In the genomic region with DNA sequence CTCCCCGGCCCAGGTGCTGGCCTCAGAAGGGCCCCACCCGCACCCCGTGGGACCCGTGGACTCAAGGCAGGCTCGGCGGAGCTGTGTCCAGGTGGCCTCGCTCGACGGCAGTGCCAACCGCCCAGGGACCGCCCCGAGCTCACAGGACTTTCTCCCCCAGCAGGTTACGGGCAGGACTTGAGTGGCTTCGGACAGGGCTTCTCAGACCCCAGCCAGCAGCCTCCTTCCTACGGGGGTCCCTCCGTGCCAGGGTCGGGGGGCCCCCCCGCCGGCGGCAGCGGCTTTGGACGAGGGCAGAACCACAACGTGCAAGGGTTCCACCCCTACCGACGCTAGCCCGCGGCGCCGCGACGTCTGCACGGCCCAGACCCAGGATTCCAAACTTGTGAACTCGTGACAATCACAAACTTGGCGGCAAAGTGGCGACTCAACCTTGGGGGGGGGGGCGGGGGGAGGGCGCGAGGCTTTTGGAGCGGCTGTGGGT, we compare ENCODE assay signal across 16 cellular contexts. TPM values are rescaled to one million over a fixed set of nuclear protein-coding genes. Genes with fewer than 3 reads are reported as not detected.
DNase-seq lines count a peak whose midpoint lies in the region; ATAC-seq, FAIRE-seq and TF ChIP-seq lines count a peak whose summit lies in the region.
"Had no signal": no experiment of that assay in that cellular context is flagged by ENCODE, and none has a peak within 500 bp of the region (broad histone marks: within the 10 kb centered on the region; RNA-seq: fewer than 3 reads in every experiment).

No MANE protein-coding gene starts in this region.

- peaks cover 43% of the 10 kb centered on the region for H3F3A ChIP-seq in GM23338 (replicated peaks; ENCODE audit: low read depth)

- peaks cover 16% of the 10 kb centered on the region for H4K20me1 ChIP-seq in GM23338 (replicated peaks; ENCODE audit: insufficient read depth)
- H4K20me1 ChIP-seq in K562 (replicated peaks; ENCODE audit: control insufficient read depth, insufficient read depth, low read length) = peaks cover 27% of the 10 kb centered on the region

- peaks cover 3% of the 10 kb centered on the region; the same call in 2 of the 3 replicates for H3K4me1 Mint-ChIP-seq in GM23338

- H3K79me2 ChIP-seq in GM23338 (replicated peaks; ENCODE audit: insufficient read depth) (peaks cover 19% of the 10 kb centered on the region), K562 (ENCODE audit: control insufficient read depth, insufficient read depth, low read length) (peaks cover 26% of the 10 kb centered on the region)

- FAIRE-seq in K562 (lab: Jason Lieb, UNC) = no peak
- FAIRE-seq: A549, D721Med, GM12891, H54 had no signal

- no peak for TF ChIP-seq POLR2A in K562 (conservative IDR thresholded peaks at IDR 0.05)

- H3K4me3 Mint-ChIP-seq in GM23338 = no peak overlapping the region
- H3K4me3 Mint-ChIP-seq: CD8-positive, alpha-beta T cell had no signal

- in situ Hi-C loops in K562 (cut with MboI) = no loop called here

- POLR2A ChIA-PET in K562 (lab: Yijun Ruan, JAX) = interaction anchor here (0.6 to 7.0 kb wide), 5 partner anchors 19 to 343 kb away, joined by 3 to 52 read pairs (median 3); no protein-coding TSS in a partner anchor

- TF ChIP-seq CTCF in GM23338 (conservative IDR thresholded peaks at IDR 0.05; ENCODE audit: low read depth in 2 of 2) (no peak), K562 (IDR thresholded peaks at IDR 0.05 in 2 of 3, conservative IDR thresholded peaks at IDR 0.05 in 1 of 3; ENCODE audit: insufficient read depth in 2 of 3, low read depth in 1 of 3, low read length in 3 of 3) (no peak)

- H3K27ac ChIP-seq in GM23338 (ENCODE audit: low read depth) (peak overlapping the region; percentile 50; the same call in 1 of the 2 replicates), K562 (ENCODE audit: extremely low read depth, low read depth, low read length) (peak overlapping the region; percentile 71; the same call in 1 of the 3 replicates)
- H3K27ac ChIP-seq: A549, C4-2B had no signal

- peaks cover 3% of the 10 kb centered on the region for H3K9me1 ChIP-seq in K562 (ENCODE audit: control insufficient read depth, insufficient read depth, low read length)

- no peak overlapping the region for H3K27ac Mint-ChIP-seq in GM23338
- H3K27ac Mint-ChIP-seq: CD8-positive, alpha-beta T cell had no signal

- no peak for TF ChIP-seq RAD21 in K562 (CRISPR knock-in tag; conservative IDR thresholded peaks at IDR 0.05 in 1 of 2, IDR thresholded peaks at IDR 0.05 in 1 of 2)

- no peaks in the 10 kb centered on the region for H3K9me3 ChIP-seq in K562 (replicated peaks; ENCODE audit: control insufficient read depth, insufficient read depth, low read depth, low read length)
- H3K9me3 ChIP-seq: A549, BE2C had no signal

- TF ChIP-seq EP300 in K562 (IDR thresholded peaks at IDR 0.05; ENCODE audit: low read length) = no peak

- H3K4me2 ChIP-seq in GM23338 = no peak overlapping the region
- H3K4me2 ChIP-seq in K562 (ENCODE audit: insufficient read depth, low read length) = no peak overlapping the region
- H3K4me2 ChIP-seq: A549 had no signal

- no TSS peak for BruUV-seq in K562 (replicated peaks; lab: Mats Ljungman, UMichigan)

- peaks cover 26% of the 10 kb centered on the region for H3K27me3 Mint-ChIP-seq in GM23338 (ENCODE audit: insufficient read depth, low read depth, poor library complexity)

- H3K36me3 ChIP-seq in GM23338 (ENCODE audit: insufficient read depth) (0 out of 2 replicates have a peak, but pooled peaks cover 10% of the 10 kb centered on the region), H7 (replicated peaks; ENCODE audit: control insufficient read depth, insufficient read depth, low read length) (peaks cover 23% of the 10 kb centered on the region), K562 (ENCODE audit: control insufficient read depth, insufficient read depth, low read length) (peaks cover 61% of the 10 kb centered on the region; the same call in 2 of the 3 replicates)

- ATAC-seq in GM23338 (no peak), K562 (no peak), GM18873 (IDR thresholded peaks at IDR 0.05; ENCODE audit: low FRiP score, unreplicated experiment) (no peak)
- ATAC-seq: A549; CD8-positive, alpha-beta T cell had no signal

- H3K36me3 Mint-ChIP-seq in GM23338 (ENCODE audit: low read depth) = peaks cover 51% of the 10 kb centered on the region

- peak overlapping the region in 1 of 2 experiments; percentile 78; a peak in 2 of 4 replicates for H3K9ac ChIP-seq in K562 (ENCODE audit: insufficient read depth in 1 of 2, low read depth in 2 of 2, low read length in 2 of 2)

- H3K27me3 ChIP-seq in GM23338 (ENCODE audit: insufficient read depth) = no peaks in the 10 kb centered on the region
- no peaks in the 10 kb centered on the region; the same call in 1 of the 2 replicates for H3K27me3 ChIP-seq in H7 (ENCODE audit: control insufficient read depth, insufficient read depth, low read length)
- no peaks in the 10 kb centered on the region for H3K27me3 ChIP-seq in K562 (ENCODE audit: control insufficient read depth in 2 of 2, insufficient read depth in 2 of 2, low read length in 2 of 2)
- H3K27me3 ChIP-seq: BE2C had no signal

- H2AFZ ChIP-seq in GM23338 (no peak overlapping the region), K562 (ENCODE audit: low read depth, low read length) (no peak overlapping the region)

- DNase-seq in GM23338 (ENCODE audit: low spot score) (no peak), H7 (peak; percentile 62), K562 (ENCODE audit: extremely low read depth in 1 of 4, low spot score in 3 of 4) (peak in 2 of 4 experiments; percentile 14 to 54)
- no peak for DNase-seq in stimulated activated CD4-positive, alpha-beta T cell treated with anti-CD3 and anti-CD28 coated beads, Interleukin-2, amount 100 ng/mL, for 48 hours
- DNase-seq: BE2C; CD8-positive, alpha-beta T cell; COR-L47; DMS153; DMS79 treated with DMSO at 0.1 percent for 48 hours; EL had no signal

- H3K9me2 ChIP-seq in GM23338 (ENCODE audit: insufficient read depth) = no peaks in the 10 kb centered on the region

- CTCF ChIA-PET in K562 (lab: Yijun Ruan, JAX; ENCODE audit: low intra/inter-chr PET ratio) = no interaction called here

- H3K4me3 ChIP-seq in GM23338 = no peak overlapping the region
- H3K4me3 ChIP-seq in H7 (ENCODE audit: insufficient read depth, low read depth, low read length) = no peak overlapping the region
- H3K4me3 ChIP-seq in K562 = no peak overlapping the region
- H3K4me3 ChIP-seq: A549 had no signal

- H3K4me1 ChIP-seq in GM23338 (ENCODE audit: insufficient read depth) (peaks cover 4% of the 10 kb centered on the region; the same call in 1 of the 2 replicates), K562 (replicated peaks in 1 of 2; ENCODE audit: control insufficient read depth in 2 of 2, insufficient read depth in 2 of 2, low read length in 2 of 2) (peaks cover 15 to 78% of the 10 kb centered on the region in 2 experiments; a peak in 4 of 5 replicates)

- WGBS in K562 (ENCODE audit: insufficient coverage, low coverage, missing lambda C conversion rate) = 57% methylated on average over 24 of the region's 39 CpGs

- no peaks in the 10 kb centered on the region; the same call in 2 of the 3 replicates for H3K9me3 Mint-ChIP-seq in GM23338
- H3K9me3 Mint-ChIP-seq: CD8-positive, alpha-beta T cell had no signal

- intact Hi-C loops in K562 (cut with micrococcal nuclease) = no loop called here

RNA-seq across cellular contexts. Expression of gene RPS15, which starts 3.6 kb away (rescaled TPM):
- total RNA-seq in GM23338 (2014; rRNA removed; shearing (Covaris generic)) = 2,953 and 3,723 TPM in 2 replicates
- polyA plus RNA-seq in GM23338 (2016; fragmentation: Nextera tagmentation; extraction: Ambion mirVana) (3,861 and 4,267 TPM in 2 replicates), K562 (2011; rRNA removed) (957 and 1,566 TPM in 2 replicates), K562 (2014; fragmentation: Illumina TruSeq; extraction: Trizol) (912 and 1,907 TPM in 2 replicates), K562 (2014; fragmentation: Nextera tagmentation; extraction: Ambion mirVana) (100 to 1,000 TPM; 605 to 818 TPM), K562 (2014; rRNA removed) (2,791 and 3,285 TPM in 2 replicates)
- total RNA-seq in H7 (2014; rRNA removed; shearing (Covaris generic)) = 1,494 and 1,693 TPM in 2 replicates
- total RNA-seq in K562 (2011; cell fraction: chromatin; rRNA removed; ENCODE audit: low replicate concordance) = 72.0 and 238 TPM in 2 replicates
- total RNA-seq in K562 (2011; cell fraction: nucleolus; rRNA removed) = 545 and 547 TPM in 2 replicates
- total RNA-seq in K562 (2011; cell fraction: nucleoplasm; rRNA removed) = 383 and 585 TPM in 2 replicates
- total RNA-seq in K562 (2014; rRNA removed) (2,649 and 2,867 TPM in 2 replicates), K562 (2014; rRNA removed; fragmentation: Illumina TruSeq; extraction: Trizol) (407 and 630 TPM in 2 replicates), K562 (2015; rRNA removed; fragmentation: Illumina TruSeq; extraction: Trizol) (1,267 and 1,272 TPM in 2 replicates), K562 (2021) (2,126 and 2,254 TPM in 2 replicates)
- 3,186 and 4,296 TPM in 2 replicates for polyA plus RNA-seq in K562 (2011; cell fraction: cytosol; rRNA removed)
- 907 and 973 TPM in 2 replicates for polyA plus RNA-seq in K562 (2011; cell fraction: nucleus; rRNA removed)
- polyA plus RNA-seq in K562 (2012) = 2,701 and 2,899 TPM in 2 replicates
- polyA minus RNA-seq in K562 (2011; rRNA and poly(A)+ RNA removed) = 202 and 239 TPM in 2 replicates
- polyA minus RNA-seq in K562 (2011; cell fraction: cytosol; rRNA and poly(A)+ RNA removed) = 1,242 and 1,610 TPM in 2 replicates
- 152 and 304 TPM in 2 replicates for polyA minus RNA-seq in K562 (2011; cell fraction: nucleus; rRNA and poly(A)+ RNA removed)

RNA-seq across cellular contexts. Expression of gene APC2, which starts 15.3 kb away (rescaled TPM):
- 14.3 and 18.3 TPM in 2 replicates for total RNA-seq in GM23338 (2014; rRNA removed; shearing (Covaris generic))
- polyA plus RNA-seq in GM23338 (2016; fragmentation: Nextera tagmentation; extraction: Ambion mirVana) (1.4 TPM in 2 replicates), K562 (2011; rRNA removed) (0.01 and 0.06 TPM in 2 replicates), K562 (2014; fragmentation: Illumina TruSeq; extraction: Trizol) (0.01 TPM in 2 replicates), K562 (2014; fragmentation: Nextera tagmentation; extraction: Ambion mirVana) (not detected), K562 (2014; rRNA removed) (0.04 and 0.09 TPM in 2 replicates)
- 0.11 and 0.31 TPM in 2 replicates for total RNA-seq in H7 (2014; rRNA removed; shearing (Covaris generic))
- 0.56 and 1.4 TPM in 2 replicates for total RNA-seq in K562 (2011; cell fraction: chromatin; rRNA removed; ENCODE audit: low replicate concordance)
- total RNA-seq in K562 (2011; cell fraction: nucleolus; rRNA removed) = 0.66 and 1.3 TPM in 2 replicates
- 0.44 and 0.53 TPM in 2 replicates for total RNA-seq in K562 (2011; cell fraction: nucleoplasm; rRNA removed)
- total RNA-seq in K562 (2014; rRNA removed) (0.05 and 0.08 TPM in 2 replicates), K562 (2014; rRNA removed; fragmentation: Illumina TruSeq; extraction: Trizol) (0.04 TPM in 1 of 2 replicates, not detected in the other), K562 (2015; rRNA removed; fragmentation: Illumina TruSeq; extraction: Trizol) (0.04 TPM in 1 of 2 replicates, not detected in the other), K562 (2021) (0.27 and 0.40 TPM in 2 replicates)
- polyA plus RNA-seq in K562 (2011; cell fraction: cytosol; rRNA removed) = 0.03 and 0.04 TPM in 2 replicates
- 0.13 and 0.21 TPM in 2 replicates for polyA plus RNA-seq in K562 (2011; cell fraction: nucleus; rRNA removed)
- 0.43 and 0.48 TPM in 2 replicates for polyA plus RNA-seq in K562 (2012)
- 0.06 and 0.07 TPM in 2 replicates for polyA minus RNA-seq in K562 (2011; rRNA and poly(A)+ RNA removed)
- polyA minus RNA-seq in K562 (2011; cell fraction: cytosol; rRNA and poly(A)+ RNA removed) = not detected in 2 replicates
- polyA minus RNA-seq in K562 (2011; cell fraction: nucleus; rRNA and poly(A)+ RNA removed) = 0.27 and 0.33 TPM in 2 replicates

RNA-seq across cellular contexts. Expression of gene DAZAP1, which starts 27.2 kb away (rescaled TPM):
- total RNA-seq in GM23338 (2014; rRNA removed; shearing (Covaris generic)) = 180 and 194 TPM in 2 replicates
- polyA plus RNA-seq in GM23338 (2016; fragmentation: Nextera tagmentation; extraction: Ambion mirVana) = 44.1 and 48.1 TPM in 2 replicates
- 196 and 198 TPM in 2 replicates for total RNA-seq in H7 (2014; rRNA removed; shearing (Covaris generic))
- 223 and 289 TPM in 2 replicates for total RNA-seq in K562 (2011; cell fraction: chromatin; rRNA removed; ENCODE audit: low replicate concordance)
- 105 and 117 TPM in 2 replicates for total RNA-seq in K562 (2011; cell fraction: nucleolus; rRNA removed)
- 149 and 185 TPM in 2 replicates for total RNA-seq in K562 (2011; cell fraction: nucleoplasm; rRNA removed)
- 222 and 244 TPM in 2 replicates for total RNA-seq in K562 (2014; rRNA removed)
- total RNA-seq in K562 (2014; rRNA removed; fragmentation: Illumina TruSeq; extraction: Trizol) = 77.7 and 78.7 TPM in 2 replicates
- total RNA-seq in K562 (2015; rRNA removed; fragmentation: Illumina TruSeq; extraction: Trizol) = 139 and 143 TPM in 2 replicates
- total RNA-seq in K562 (2021) = 287 and 289 TPM in 2 replicates
- 125 and 155 TPM in 2 replicates for polyA plus RNA-seq in K562 (2011; rRNA removed)
- polyA plus RNA-seq in K562 (2011; cell fraction: cytosol; rRNA removed) = 57.6 and 123 TPM in 2 replicates
- polyA plus RNA-seq in K562 (2011; cell fraction: nucleus; rRNA removed) = 177 and 237 TPM in 2 replicates
- 116 and 140 TPM in 2 replicates for polyA plus RNA-seq in K562 (2012)
- polyA plus RNA-seq in K562 (2014; fragmentation: Illumina TruSeq; extraction: Trizol) = 142 and 156 TPM in 2 replicates
- 10 to 100 TPM; 10.8 to 13.3 TPM for polyA plus RNA-seq in K562 (2014; fragmentation: Nextera tagmentation; extraction: Ambion mirVana)
- polyA plus RNA-seq in K562 (2014; rRNA removed) = 250 and 266 TPM in 2 replicates
- polyA minus RNA-seq in K562 (2011; rRNA and poly(A)+ RNA removed) = 29.7 and 47.1 TPM in 2 replicates
- 61.3 and 62.0 TPM in 2 replicates for polyA minus RNA-seq in K562 (2011; cell fraction: cytosol; rRNA and poly(A)+ RNA removed)
- 38.8 and 60.8 TPM in 2 replicates for polyA minus RNA-seq in K562 (2011; cell fraction: nucleus; rRNA and poly(A)+ RNA removed)

RNA-seq across cellular contexts. Expression of gene GAMT, which starts 33.3 kb away (rescaled TPM):
- 21.5 and 27.3 TPM in 2 replicates for total RNA-seq in GM23338 (2014; rRNA removed; shearing (Covaris generic))
- polyA plus RNA-seq in GM23338 (2016; fragmentation: Nextera tagmentation; extraction: Ambion mirVana) = 33.6 and 36.9 TPM in 2 replicates
- total RNA-seq in H7 (2014; rRNA removed; shearing (Covaris generic)) = 12.3 and 31.6 TPM in 2 replicates
- total RNA-seq in K562 (2011; cell fraction: chromatin; rRNA removed; ENCODE audit: low replicate concordance) = 8.0 and 26.2 TPM in 2 replicates
- 17.6 and 18.7 TPM in 2 replicates for total RNA-seq in K562 (2011; cell fraction: nucleolus; rRNA removed)
- 11.9 and 13.9 TPM in 2 replicates for total RNA-seq in K562 (2011; cell fraction: nucleoplasm; rRNA removed)
- 35.2 and 47.8 TPM in 2 replicates for total RNA-seq in K562 (2014; rRNA removed)
- 6.1 and 11.1 TPM in 2 replicates for total RNA-seq in K562 (2014; rRNA removed; fragmentation: Illumina TruSeq; extraction: Trizol)
- total RNA-seq in K562 (2015; rRNA removed; fragmentation: Illumina TruSeq; extraction: Trizol) = 25.9 and 28.7 TPM in 2 replicates
- 35.3 and 37.5 TPM in 2 replicates for total RNA-seq in K562 (2021)
- 27.2 and 42.1 TPM in 2 replicates for polyA plus RNA-seq in K562 (2011; rRNA removed)
- polyA plus RNA-seq in K562 (2011; cell fraction: cytosol; rRNA removed) = 46.5 and 96.1 TPM in 2 replicates
- 23.4 and 27.7 TPM in 2 replicates for polyA plus RNA-seq in K562 (2011; cell fraction: nucleus; rRNA removed)
- 44.0 and 47.8 TPM in 2 replicates for polyA plus RNA-seq in K562 (2012)
- 26.2 and 35.1 TPM in 2 replicates for polyA plus RNA-seq in K562 (2014; fragmentation: Illumina TruSeq; extraction: Trizol)
- polyA plus RNA-seq in K562 (2014; fragmentation: Nextera tagmentation; extraction: Ambion mirVana) = 1 to 10 TPM; 1.3 to 2.1 TPM
- 33.3 and 37.8 TPM in 2 replicates for polyA plus RNA-seq in K562 (2014; rRNA removed)
- 8.4 and 12.9 TPM in 2 replicates for polyA minus RNA-seq in K562 (2011; rRNA and poly(A)+ RNA removed)
- polyA minus RNA-seq in K562 (2011; cell fraction: cytosol; rRNA and poly(A)+ RNA removed) = 22.1 and 26.4 TPM in 2 replicates
- 6.7 and 7.7 TPM in 2 replicates for polyA minus RNA-seq in K562 (2011; cell fraction: nucleus; rRNA and poly(A)+ RNA removed)

RNA-seq across cellular contexts. Expression of gene C19orf25, which starts 44.4 kb away (rescaled TPM):
- 61.1 and 64.9 TPM in 2 replicates for total RNA-seq in GM23338 (2014; rRNA removed; shearing (Covaris generic))
- polyA plus RNA-seq in GM23338 (2016; fragmentation: Nextera tagmentation; extraction: Ambion mirVana) = 43.5 and 50.1 TPM in 2 replicates
- total RNA-seq in H7 (2014; rRNA removed; shearing (Covaris generic)) = 57.2 and 75.3 TPM in 2 replicates
- 67.3 and 231 TPM in 2 replicates for total RNA-seq in K562 (2011; cell fraction: chromatin; rRNA removed; ENCODE audit: low replicate concordance)
- 138 and 165 TPM in 2 replicates for total RNA-seq in K562 (2011; cell fraction: nucleolus; rRNA removed)
- 70.2 and 72.2 TPM in 2 replicates for total RNA-seq in K562 (2011; cell fraction: nucleoplasm; rRNA removed)
- total RNA-seq in K562 (2014; rRNA removed) = 79.4 and 86.1 TPM in 2 replicates
- 6.5 and 9.6 TPM in 2 replicates for total RNA-seq in K562 (2014; rRNA removed; fragmentation: Illumina TruSeq; extraction: Trizol)
- total RNA-seq in K562 (2015; rRNA removed; fragmentation: Illumina TruSeq; extraction: Trizol) = 40.6 and 42.3 TPM in 2 replicates
- total RNA-seq in K562 (2021) = 68.3 and 73.1 TPM in 2 replicates
- 25.3 and 27.6 TPM in 2 replicates for polyA plus RNA-seq in K562 (2011; rRNA removed)
- 55.4 and 125 TPM in 2 replicates for polyA plus RNA-seq in K562 (2011; cell fraction: cytosol; rRNA removed)
- polyA plus RNA-seq in K562 (2011; cell fraction: nucleus; rRNA removed) = 35.5 and 63.8 TPM in 2 replicates
- 46.1 and 46.4 TPM in 2 replicates for polyA plus RNA-seq in K562 (2012)
- 36.1 and 45.1 TPM in 2 replicates for polyA plus RNA-seq in K562 (2014; fragmentation: Illumina TruSeq; extraction: Trizol)
- 1 to 10 TPM in 1 of 2 experiments, under 1 TPM in 1; 0.79 to 4.5 TPM for polyA plus RNA-seq in K562 (2014; fragmentation: Nextera tagmentation; extraction: Ambion mirVana)
- 96.0 TPM in 2 replicates for polyA plus RNA-seq in K562 (2014; rRNA removed)
- 2.2 and 6.5 TPM in 2 replicates for polyA minus RNA-seq in K562 (2011; rRNA and poly(A)+ RNA removed)
- polyA minus RNA-seq in K562 (2011; cell fraction: cytosol; rRNA and poly(A)+ RNA removed) = 21.9 and 26.5 TPM in 2 replicates
- polyA minus RNA-seq in K562 (2011; cell fraction: nucleus; rRNA and poly(A)+ RNA removed) = 18.2 and 20.3 TPM in 2 replicates
